24 cellular contexts compared by ENCODE assay signal in genomic region chr2:133503927-133504326, GRCh38.
"Had no signal": no experiment of that assay in that cellular context is flagged by ENCODE, and none has a peak within 500 bp of the region (broad histone marks: within the 10 kb centered on the region; RNA-seq: fewer than 3 reads in every experiment).

No MANE protein-coding gene starts in this region.

- ATAC-seq: activated T-cell treated with anti-CD3 and anti-CD28 coated beads, Interleukin-2, amount 50 U/mL, for 72 hours; Panc1; T-helper 17 cell had no signal

- DNase-seq: activated B cell treated with CpG ODN at 0.5 μM for 24 hours; activated CD4-positive, alpha-beta memory T cell treated with anti-CD3 and anti-CD28 coated beads, Interleukin-2, amount 10 ng/mL, durations not matched to agents 7 days and 5 days; activated CD4-positive, alpha-beta T cell treated with anti-CD3 and anti-CD28 coated beads for 1 hour; activated CD4-positive, alpha-beta T cell treated with anti-CD3 and anti-CD28 coated beads, Interleukin-2, amount 10 ng/mL, durations not matched to agents 7 days and 5 days; activated CD8-positive, alpha-beta memory T cell treated with anti-CD3 and anti-CD28 coated beads, Interleukin-2, amount 50 U/mL, for 4 hours; activated gamma-delta T cell treated with Interleukin-2 at 50 U/mL for 16 hours; activated naive CD4-positive, alpha-beta T cell treated with anti-CD3 and anti-CD28 coated beads, Interleukin-2, amount 10 ng/mL, durations not matched to agents 7 days and 5 days; activated naive CD8-positive, alpha-beta T cell treated with anti-CD3 and anti-CD28 coated beads, Interleukin-2, amount 10 ng/mL, durations not matched to agents 7 days and 5 days; activated T-cell treated with anti-CD3 and anti-CD28 coated beads, Interleukin-2, amount 50 U/mL, for 72 hours; central memory CD4-positive, alpha-beta T cell; Karpas-422; NCI-H1105 treated with DMSO at 0.1 percent for 48 hours; NCI-H1436 treated with DMSO at 0.1 percent for 48 hours; NCI-H1930; NCI-H2171; NCI-H2227 treated with DMSO at 0.1 percent for 48 hours; NCI-H446 treated with DMSO at 0.1 percent for 48 hours; NCI-H524 treated with DMSO at 0.1 percent for 48 hours; NCI-H748 treated with DMSO at 0.1 percent for 48 hours; RPMI8226; T-helper 17 cell; T-helper 9 cell had no signal

- H3K27me3 ChIP-seq: adrenal gland had no signal

- H3K9me3 ChIP-seq: adrenal gland had no signal

- H3K27ac ChIP-seq: adrenal gland had no signal

- H3K4me3 ChIP-seq: adrenal gland had no signal

- H3K36me3 ChIP-seq: adrenal gland had no signal

- H3K4me1 ChIP-seq: adrenal gland had no signal
